21 cellular contexts compared by ENCODE assay signal in the genomic region with DNA sequence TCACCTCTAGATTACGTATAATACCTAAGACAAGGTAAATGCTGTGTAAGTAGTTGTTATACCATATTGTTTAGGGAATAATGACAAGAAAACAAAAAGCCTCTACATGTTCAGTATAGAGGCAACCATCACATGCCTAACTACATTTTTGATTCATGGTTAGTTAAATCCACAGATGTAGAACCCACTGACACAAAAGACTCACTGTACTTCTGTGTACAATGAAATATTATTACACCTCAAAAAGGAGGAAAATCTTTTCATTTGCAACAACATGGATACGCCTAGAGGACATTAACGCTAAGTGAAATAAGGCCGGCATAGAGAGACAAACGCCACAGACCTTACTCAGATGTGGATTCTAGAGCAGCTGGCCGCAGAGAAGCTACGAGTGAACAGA.
"Had no signal": no experiment of that assay in that cellular context is flagged by ENCODE, and none has a peak within 500 bp of the region (broad histone marks: within the 10 kb centered on the region; RNA-seq: fewer than 3 reads in every experiment).

No MANE protein-coding gene starts in this region.

- H3K27me3 ChIP-seq: foreskin keratinocyte, spleen, tibial nerve had no signal

- DNase-seq: activated CD4-positive, alpha-beta T cell treated with anti-CD3 and anti-CD28 coated beads for 4 hours; activated CD4-positive, alpha-beta T cell treated with anti-CD3 and anti-CD28 coated beads, Interleukin-2, amount 50 U/mL, for 48 hours; activated CD4-positive, CD25-positive, alpha-beta regulatory T cell; activated effector memory CD4-positive, alpha-beta T cell treated with anti-CD3 and anti-CD28 coated beads, Interleukin-2, amount 50 U/mL, for 16 hours; activated naive CD4-positive, alpha-beta T cell treated with anti-CD3 and anti-CD28 coated beads, Interleukin-2, amount 10 ng/mL, durations not matched to agents 7 days and 5 days; activated T-cell treated with anti-CD3 and anti-CD28 coated beads for 4 hours; amygdala; cortex of kidney; erythroblast; foreskin keratinocyte; hypothalamus; mesendoderm; naive B cell; occipital lobe; spleen; stimulated activated CD4-positive, alpha-beta T cell treated with anti-CD3 and anti-CD28 coated beads, Interleukin-4, amount 100 ng/mL, for 1 hour; stimulated activated naive CD4-positive, alpha-beta T cell; T1000 had no signal

- H3K27ac Mint-ChIP-seq: activated naive CD4-positive, alpha-beta T cell treated with anti-CD3 and anti-CD28 coated beads, Interleukin-2, amount 10 ng/mL, durations not matched to agents 7 days and 5 days; naive B cell; T-helper 1 cell treated with Interleukin-12 subunit alpha and Interleukin-12 subunit beta and Interleukin-4 antibody, amounts not matched to agents 30 μg/mL and 1 μg/mL, for 36 hours had no signal

- H3K36me3 ChIP-seq: spleen, tibial nerve had no signal

- H3K4me1 Mint-ChIP-seq: activated naive CD4-positive, alpha-beta T cell treated with anti-CD3 and anti-CD28 coated beads, Interleukin-2, amount 10 ng/mL, durations not matched to agents 7 days and 5 days had no signal

- H3K4me3 Mint-ChIP-seq: activated naive CD4-positive, alpha-beta T cell treated with anti-CD3 and anti-CD28 coated beads, Interleukin-2, amount 10 ng/mL, durations not matched to agents 7 days and 5 days; naive B cell; T-helper 1 cell treated with Interleukin-12 subunit alpha and Interleukin-12 subunit beta and Interleukin-4 antibody, amounts not matched to agents 30 μg/mL and 1 μg/mL, for 36 hours had no signal

- H3K27me3 Mint-ChIP-seq: activated naive CD4-positive, alpha-beta T cell treated with anti-CD3 and anti-CD28 coated beads, Interleukin-2, amount 10 ng/mL, durations not matched to agents 7 days and 5 days had no signal

- H3K9me3 ChIP-seq: tibial nerve had no signal

- H3K27ac ChIP-seq: foreskin keratinocyte, tibial nerve had no signal

- ATAC-seq: foreskin keratinocyte had no signal

- H3K36me3 Mint-ChIP-seq: activated naive CD4-positive, alpha-beta T cell treated with anti-CD3 and anti-CD28 coated beads, Interleukin-2, amount 10 ng/mL, durations not matched to agents 7 days and 5 days; naive B cell had no signal

- H3K9me3 Mint-ChIP-seq: T-helper 1 cell treated with Interleukin-12 subunit alpha and Interleukin-12 subunit beta and Interleukin-4 antibody, amounts not matched to agents 30 μg/mL and 1 μg/mL, for 36 hours had no signal

- H3K4me3 ChIP-seq: spleen, tibial nerve had no signal

- FAIRE-seq: endometrium had no signal

- H3K4me1 ChIP-seq: foreskin keratinocyte had no signal
